In the genomic region with DNA sequence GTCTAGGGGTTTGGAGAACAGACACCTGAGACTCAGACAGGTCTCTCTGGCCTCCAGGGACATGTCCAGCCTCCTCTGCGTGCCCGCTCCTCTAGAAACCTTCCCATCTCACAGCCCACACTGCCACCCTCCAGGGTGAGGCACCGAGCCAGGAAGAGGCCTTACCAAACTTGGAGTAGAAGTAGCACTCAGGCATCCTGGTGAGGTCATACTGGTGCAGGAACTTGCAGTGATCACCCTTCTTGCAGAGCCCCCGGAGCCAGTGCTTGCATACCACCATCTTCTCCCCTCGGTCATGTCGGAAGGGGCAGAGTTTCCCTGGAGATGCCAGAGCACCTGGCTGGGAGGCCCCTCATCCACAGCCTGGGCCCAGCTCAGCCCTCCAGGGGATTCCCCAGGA, we compare ENCODE assay signal across 30 cellular contexts. TPM values are rescaled to one million over a fixed set of nuclear protein-coding genes. Genes with fewer than 3 reads are reported as not detected.
A peak's percentile ranks its signal among the peaks of the same experiment; 100 is the strongest.
DNase-seq lines count a peak whose midpoint lies in the region; ATAC-seq, FAIRE-seq and TF ChIP-seq lines count a peak whose summit lies in the region.
"Had no signal": no experiment of that assay in that cellular context is flagged by ENCODE, and none has a peak within 500 bp of the region (broad histone marks: within the 10 kb centered on the region; RNA-seq: fewer than 3 reads in every experiment).

No MANE protein-coding gene starts in this region.

- H3K4me3 ChIP-seq in A549 (no peak overlapping the region), NB4 (ENCODE audit: low read depth, low read length) (no peak overlapping the region), gastroesophageal sphincter (no peak overlapping the region), HAP-1 (no peak overlapping the region)
- H3K4me3 ChIP-seq: BLaER1, GM12878, GM23248, SJSA1 had no signal

- CTCF ChIA-PET in A549 (lab: Yijun Ruan, JAX): interaction anchor here (0.9 to 24.4 kb wide), 7 partner anchors 11 to 113 kb away, joined by 3 to 975 read pairs (median 3); no protein-coding TSS in a partner anchor

- TF ChIP-seq POLR2A in A549 (IDR thresholded peaks at IDR 0.05; ENCODE audit: low read length) (no peak), NB4 (IDR thresholded peaks at IDR 0.05; ENCODE audit: extremely low read depth, insufficient read length) (no peak), gastroesophageal sphincter (IDR thresholded peaks at IDR 0.05) (no peak)

- H3K36me3 ChIP-seq in gastroesophageal sphincter (no peaks in the 10 kb centered on the region), HAP-1 (replicated peaks) (no peaks in the 10 kb centered on the region)
- H3K36me3 ChIP-seq: BLaER1, SJSA1 had no signal

- in situ Hi-C loops in HAP-1 (cut with MboI; ENCODE audit: low sequenced_read_pairs): loop anchor here (5.0 to 25.0 kb wide), 3 partner anchors 55 to 955 kb away; a partner anchor contains a TSS

- 77% methylated on average over 6 of the region's 6 CpGs for WGBS in A549 (ENCODE audit: missing lambda C conversion rate)
- WGBS in gastroesophageal sphincter (ENCODE audit: low coverage in 1 of 2), 2 donors: no CpG with 5 or more reads among the region's 6 CpGs

- H3K4me1 ChIP-seq in A549 (no peaks in the 10 kb centered on the region), gastroesophageal sphincter (peaks cover 0 to 23% (median 0%) of the 10 kb centered on the region in 3 donors), HAP-1 (peaks cover 8% of the 10 kb centered on the region)
- H3K4me1 ChIP-seq: BLaER1 had no signal

- H3K4me2 ChIP-seq in A549: no peak overlapping the region
- H3K4me2 ChIP-seq: BLaER1 had no signal

- no peak for FAIRE-seq in A549 (lab: Jason Lieb, UNC)
- FAIRE-seq: D721Med, GM12878, GM19239 had no signal

- no peaks in the 10 kb centered on the region for H3K9me3 ChIP-seq in A549
- H3K9me3 ChIP-seq in gastroesophageal sphincter: no peaks in the 10 kb centered on the region
- H3K9me3 ChIP-seq in HAP-1: no peaks in the 10 kb centered on the region
- H3K9me3 ChIP-seq: BLaER1, SJSA1 had no signal

- TF ChIP-seq RAD21 in A549 (conservative IDR thresholded peaks at IDR 0.05 in 1 of 2, IDR thresholded peaks at IDR 0.05 in 1 of 2): no peak

- H3K27me3 ChIP-seq in gastroesophageal sphincter: no peaks in the 10 kb centered on the region
- H3K27me3 ChIP-seq in HAP-1 (ENCODE audit: low read depth): no peaks in the 10 kb centered on the region
- H3K27me3 ChIP-seq: BLaER1, SJSA1 had no signal

- TF ChIP-seq EP300 in A549 (IDR thresholded peaks at IDR 0.05) (no peak), gastroesophageal sphincter (IDR thresholded peaks at IDR 0.05) (no peak)

- DNase-seq in A549 (ENCODE audit: low read depth in 1 of 2, low spot score in 1 of 2) (peak in 1 of 2 experiments; percentile 27), NB4 (ENCODE audit: low read depth) (peak; percentile 17), posterior vena cava (ENCODE audit: low spot score) (peak; percentile 74), left lobe of liver (ENCODE audit: low spot score) (no peak), HAP-1 (ENCODE audit: low spot score in 2 of 2) (no peak), NCI-H1930 (lab: John Stamatoyannopoulos, UW) (no peak)
- DNase-seq: 8988T; CD4-positive, CD25-positive, alpha-beta regulatory T cell; EL; GDM1; GM23248; Karpas-422; NCI-H1105; NCI-H1436 treated with DMSO at 0.1 percent for 48 hours; NCI-H187 treated with DMSO at 0.1 percent for 48 hours; NCI-H2107; NCI-H524 treated with DMSO at 0.1 percent for 48 hours; NCI-H82; NK-92 treated with Interleukin-12 subunit alpha and Interleukin-12 subunit beta, amount 100 ng/mL, for 24 hours; Right ventricle myocardium superior; RPMI8226 had no signal

- intact Hi-C loops in posterior vena cava (cut with DNase I): no loop called here

- POLR2A ChIA-PET in A549 (lab: Yijun Ruan, JAX): interaction anchor here (0.7 kb wide), 1 partner anchor 53 kb away, joined by 4 read pairs; no protein-coding TSS in a partner anchor

- no peak for ATAC-seq in A549
- ATAC-seq in gastroesophageal sphincter: peak; percentile 48
- no peak for ATAC-seq in left lobe of liver
- ATAC-seq in GM19455 (IDR thresholded peaks at IDR 0.05; ENCODE audit: unreplicated experiment): no peak
- ATAC-seq: HCT116 had no signal

- H3K27ac ChIP-seq in A549 (no peak overlapping the region), gastroesophageal sphincter (no peak overlapping the region)
- H3K27ac ChIP-seq: BLaER1, GM23248, SJSA1 had no signal

- TF ChIP-seq CTCF in A549 (IDR thresholded peaks at IDR 0.05) (0 out of 3 replicates have a peak, but pooled peaks have one; percentile 2), NB4 (IDR thresholded peaks at IDR 0.05; ENCODE audit: low read depth, low read length) (no peak), gastroesophageal sphincter (IDR thresholded peaks at IDR 0.05) (no peak)

TF ChIP-seq in A549, 52 proteins besides CTCF, POLR2A, EP300 and RAD21:
- TF ChIP-seq FOSL2 (IDR thresholded peaks at IDR 0.05) (no peak), FOSL2 (CRISPR knock-in tag; IDR thresholded peaks at IDR 0.05) (no peak), CHD2 (IDR thresholded peaks at IDR 0.05; ENCODE audit: low read length, partially characterized antibody) (no peak), FOSB (CRISPR knock-in tag; IDR thresholded peaks at IDR 0.05) (no peak), PHF8 (IDR thresholded peaks at IDR 0.05; ENCODE audit: borderline replicate concordance, low read depth) (no peak), ZFP36 (IDR thresholded peaks at IDR 0.05; ENCODE audit: borderline replicate concordance, partially characterized antibody) (no peak), CEBPB (IDR thresholded peaks at IDR 0.05) (no peak), RNF2 (IDR thresholded peaks at IDR 0.05; ENCODE audit: borderline replicate concordance, low read depth) (no peak), SMC3 (IDR thresholded peaks at IDR 0.05) (no peak), ESRRA (IDR thresholded peaks at IDR 0.05; ENCODE audit: borderline replicate concordance, low read length) (no peak), ZC3H11A (IDR thresholded peaks at IDR 0.05) (no peak), MAFK (IDR thresholded peaks at IDR 0.05; ENCODE audit: partially characterized antibody) (no peak), HOXA7 (CRISPR knock-in tag; IDR thresholded peaks at IDR 0.05) (no peak), CBX2 (IDR thresholded peaks at IDR 0.05; ENCODE audit: borderline replicate concordance, low read depth) (no peak), EHF (CRISPR knock-in tag; IDR thresholded peaks at IDR 0.05) (no peak)
- TF ChIP-seq, protein P1, sequence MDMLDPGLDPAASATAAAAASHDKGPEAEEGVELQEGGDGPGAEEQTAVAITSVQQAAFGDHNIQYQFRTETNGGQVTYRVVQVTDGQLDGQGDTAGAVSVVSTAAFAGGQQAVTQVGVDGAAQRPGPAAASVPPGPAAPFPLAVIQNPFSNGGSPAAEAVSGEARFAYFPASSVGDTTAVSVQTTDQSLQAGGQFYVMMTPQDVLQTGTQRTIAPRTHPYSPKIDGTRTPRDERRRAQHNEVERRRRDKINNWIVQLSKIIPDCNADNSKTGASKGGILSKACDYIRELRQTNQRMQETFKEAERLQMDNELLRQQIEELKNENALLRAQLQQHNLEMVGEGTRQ (IDR thresholded peaks at IDR 0.05): no peak
- TF ChIP-seq, protein P2, sequence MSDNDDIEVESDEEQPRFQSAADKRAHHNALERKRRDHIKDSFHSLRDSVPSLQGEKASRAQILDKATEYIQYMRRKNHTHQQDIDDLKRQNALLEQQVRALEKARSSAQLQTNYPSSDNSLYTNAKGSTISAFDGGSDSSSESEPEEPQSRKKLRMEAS (IDR thresholded peaks at IDR 0.05): no peak
- TF ChIP-seq, protein P3, sequence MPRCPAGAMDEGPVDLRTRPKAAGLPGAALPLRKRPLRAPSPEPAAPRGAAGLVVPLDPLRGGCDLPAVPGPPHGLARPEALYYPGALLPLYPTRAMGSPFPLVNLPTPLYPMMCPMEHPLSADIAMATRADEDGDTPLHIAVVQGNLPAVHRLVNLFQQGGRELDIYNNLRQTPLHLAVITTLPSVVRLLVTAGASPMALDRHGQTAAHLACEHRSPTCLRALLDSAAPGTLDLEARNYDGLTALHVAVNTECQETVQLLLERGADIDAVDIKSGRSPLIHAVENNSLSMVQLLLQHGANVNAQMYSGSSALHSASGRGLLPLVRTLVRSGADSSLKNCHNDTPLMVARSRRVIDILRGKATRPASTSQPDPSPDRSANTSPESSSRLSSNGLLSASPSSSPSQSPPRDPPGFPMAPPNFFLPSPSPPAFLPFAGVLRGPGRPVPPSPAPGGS (IDR thresholded peaks at IDR 0.05): no peak
TF ChIP-seq in A549: peak in this region for 0.

RNA-seq across cellular contexts. Expression of a gene that starts 4.2 kb away (rescaled TPM):
- polyA plus RNA-seq in A549 (2011; rRNA removed): 0.13 and 0.17 TPM in 2 replicates
- not detected in 2 replicates for polyA plus RNA-seq in A549 (2012; cell fraction: cytosol; rRNA removed)
- 0.27 TPM in 1 of 2 replicates, not detected in the other for polyA plus RNA-seq in A549 (2012; cell fraction: nucleus; rRNA removed)
- not detected in 3 replicates for polyA plus RNA-seq in A549 (2017; fragmentation: RNase III; extraction: RNeasy Plus Mini Kit Qiagen cat#74134 plus additional on column Dnase treatment)
- not detected in 2 replicates for polyA minus RNA-seq in A549 (2011; rRNA and poly(A)+ RNA removed)
- not detected for total RNA-seq in gastroesophageal sphincter
- not detected for total RNA-seq in posterior vena cava
- 0.13 TPM for total RNA-seq in left lobe of liver
- total RNA-seq: CD4-positive, CD25-positive, alpha-beta regulatory T cell; GM12878; GM23248; HT-29; Right ventricle myocardium superior had no signal
- polyA plus RNA-seq: CD4-positive, CD25-positive, alpha-beta regulatory T cell; GM12878; GM23248 had no signal

RNA-seq across cellular contexts. Expression of a gene that starts 54.3 kb away (rescaled TPM):
- 32.9 and 33.8 TPM in 2 replicates for polyA plus RNA-seq in A549 (2011; rRNA removed)
- 40.9 and 72.3 TPM in 2 replicates for polyA plus RNA-seq in A549 (2012; cell fraction: cytosol; rRNA removed)
- polyA plus RNA-seq in A549 (2012; cell fraction: nucleus; rRNA removed): 41.7 and 52.8 TPM in 2 replicates
- polyA plus RNA-seq in A549 (2017; fragmentation: RNase III; extraction: RNeasy Plus Mini Kit Qiagen cat#74134 plus additional on column Dnase treatment): 60.1 to 66.3 TPM (median 65.7 TPM) in 3 replicates
- 64.6 and 69.0 TPM in 2 replicates for polyA minus RNA-seq in A549 (2011; rRNA and poly(A)+ RNA removed)
- 100 to 1,000 TPM in 1 of 4 donors, 10 to 100 TPM in 3; 69.4 to 106 (median 73.0) TPM for total RNA-seq in gastroesophageal sphincter
- 10 to 100 TPM; 32.6 to 45.1 TPM for total RNA-seq in posterior vena cava
- total RNA-seq in left lobe of liver: 35.5 TPM

Comparison
In these comparisons a context has a peak if more than half of its experiments do, and no peak if none do; other contexts are left out.
1. DNase-seq: peak in NB4 (single experiment) and posterior vena cava (single experiment); none in left lobe of liver (single experiment), HAP-1 (0 of 2) and NCI-H1930 (0 of 2).